ENCODE assay signal across 25 cellular contexts in the genomic region with DNA sequence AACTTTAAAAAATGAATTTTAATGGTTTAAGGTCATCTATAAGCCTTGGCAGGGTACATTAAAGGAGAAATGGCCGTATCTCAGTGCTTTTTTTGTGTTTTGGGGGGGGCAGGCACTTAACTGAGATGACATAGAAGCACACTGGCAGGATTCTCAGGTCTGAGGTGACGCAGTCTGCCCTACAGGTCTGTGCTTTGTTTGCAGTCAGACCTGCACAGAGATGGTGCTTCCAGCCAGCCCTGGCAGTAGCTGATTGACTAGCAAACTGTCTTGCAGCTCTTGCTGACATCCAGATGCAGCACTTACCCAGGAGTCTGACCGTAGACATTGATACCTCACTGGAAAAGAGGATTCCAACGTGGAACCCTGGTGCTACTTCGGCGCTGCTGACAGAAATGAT.
"Had no signal": no experiment of that assay in that cellular context is flagged by ENCODE, and none has a peak within 500 bp of the region (broad histone marks: within the 10 kb centered on the region; RNA-seq: fewer than 3 reads in every experiment).

No MANE protein-coding gene starts in this region.

- H3K36me3 ChIP-seq: brain microvascular endothelial cell, esophagus muscularis mucosa, gastrocnemius medialis, heart left ventricle had no signal

- DNase-seq: activated CD4-positive, alpha-beta T cell treated with anti-CD3 and anti-CD28 coated beads for 1 hour; activated CD4-positive, alpha-beta T cell treated with anti-CD3 and anti-CD28 coated beads for 48 hours; activated CD4-positive, alpha-beta T cell treated with anti-CD3 and anti-CD28 coated beads, Interleukin-2, amount 50 U/mL, for 1 hour; activated CD4-positive, alpha-beta T cell treated with anti-CD3 and anti-CD28 coated beads, Interleukin-2, amount 50 U/mL, for 48 hours; activated CD8-positive, alpha-beta memory T cell treated with anti-CD3 and anti-CD28 coated beads for 24 hours; activated CD8-positive, alpha-beta T cell treated with anti-CD3 and anti-CD28 coated beads for 36 hours; activated effector memory CD4-positive, alpha-beta T cell treated with Interleukin-2 at 50 U/mL for 16 hours; activated gamma-delta T cell treated with Interleukin-2 at 50 U/mL for 16 hours; activated naive CD4-positive, alpha-beta T cell treated with anti-CD3 and anti-CD28 coated beads, Interleukin-2, amount 50 U/mL, for 16 hours; activated naive CD4-positive, alpha-beta T cell treated with Interleukin-2 at 50 U/mL for 16 hours; activated T-cell treated with anti-CD3 and anti-CD28 coated beads, Interleukin-2, amount 50 U/mL, for 4 hours; amniotic stem cell; anterior cingulate cortex; brain microvascular endothelial cell; effector CD4-positive, alpha-beta T cell; effector memory CD8-positive, alpha-beta T cell; erythroblast; foreskin keratinocyte; gastrocnemius medialis; glutamatergic neuron; heart left ventricle; T-helper 2 cell had no signal

- H3K4me1 ChIP-seq: esophagus muscularis mucosa, gastrocnemius medialis had no signal

- H3K27ac ChIP-seq: brain microvascular endothelial cell, coronary artery, esophagus muscularis mucosa, foreskin keratinocyte, gastrocnemius medialis, heart left ventricle had no signal

- ATAC-seq: activated CD8-positive, alpha-beta T cell treated with anti-CD3 and anti-CD28 coated beads for 36 hours; activated T-cell treated with anti-CD3 and anti-CD28 coated beads, Interleukin-2, amount 50 U/mL, for 4 hours; activated T-helper 17 cell treated with anti-CD3 and anti-CD28 coated beads, Interleukin-2, amount 50 U/mL, for 72 hours; effector memory CD8-positive, alpha-beta T cell; foreskin keratinocyte; gastrocnemius medialis; heart left ventricle had no signal

- H3K4me3 ChIP-seq: coronary artery, esophagus muscularis mucosa, gastrocnemius medialis, heart left ventricle had no signal

- H3K9me3 ChIP-seq: esophagus muscularis mucosa, gastrocnemius medialis, heart left ventricle had no signal

- H3K27me3 ChIP-seq: brain microvascular endothelial cell, esophagus muscularis mucosa, foreskin keratinocyte, gastrocnemius medialis had no signal
